ENCODE assay signal across 8 cellular contexts in genomic region chr17:47649153-47649971, GRCh38. TPM values are rescaled to one million over a fixed set of nuclear protein-coding genes. Genes with fewer than 3 reads are reported as not detected.
DNase-seq lines count a peak whose midpoint lies in the region; ATAC-seq and TF ChIP-seq lines count a peak whose summit lies in the region.

Gene KPNB1 (plus strand): TSS chr17:47649919. CDS start chr17:47650245, 326 bp downstream.

- peaks cover 4 to 35% (median 31%) of the 10 kb centered on the region in 4 donors for H3K4me1 ChIP-seq in liver (ENCODE audit: control insufficient read depth in 4 of 4, insufficient read depth in 4 of 4, low read length in 3 of 4)

- intact Hi-C loops in CD14-positive monocyte (cut with micrococcal nuclease) = no loop called here
- intact Hi-C loops in activated CD4-positive, alpha-beta memory T cell treated with anti-CD3 and anti-CD28 coated beads for 36 hours (cut with micrococcal nuclease) = loop anchor here (1.0 to 5.0 kb wide), 9 partner anchors 11 to 321 kb away; partner anchors contain the start of gene TBKBP1

- no peak for TF ChIP-seq RAD21 in liver (IDR thresholded peaks at IDR 0.05)

- peak within 1 kb of the TSS; percentile 40 to 85 for H3K9ac ChIP-seq in liver (ENCODE audit: low read depth in 1 of 2, low read length in 2 of 2)

- no peaks in the 10 kb centered on the region for H3K9me3 ChIP-seq in liver (ENCODE audit: control insufficient read depth in 4 of 4, low read length in 3 of 4)

- TF ChIP-seq CTCF in CD14-positive monocyte (IDR thresholded peaks at IDR 0.05) = no peak
- TF ChIP-seq CTCF in liver (IDR thresholded peaks at IDR 0.05; ENCODE audit: low read depth, low read length, missing input control) = no peak

- peak; percentile 100 for DNase-seq in CD14-positive monocyte (ENCODE audit: low spot score)
- peak; percentile 99 for DNase-seq in NCI-H82 treated with DMSO at 0.1 percent for 48 hours (lab: John Stamatoyannopoulos, UW; ENCODE audit: unreplicated experiment)
- peak; percentile 100 for DNase-seq in activated CD4-positive, alpha-beta memory T cell treated with anti-CD3 and anti-CD28 coated beads for 36 hours
- DNase-seq in dermis microvascular lymphatic vessel endothelial cell (ENCODE audit: low read depth in 2 of 2) = peak; percentile 100
- DNase-seq in stimulated activated CD4-positive, alpha-beta T cell treated with anti-CD3 and anti-CD28 coated beads, Interleukin-4, amount 100 ng/mL, for 24 hours = peak; percentile 98

- H3K4me3 ChIP-seq in liver (ENCODE audit: low read depth in 1 of 3, low read length in 3 of 3) = peak within 1 kb of the TSS; percentile 75 to 86 (median 82)

- no peaks in the 10 kb centered on the region for H3K27me3 ChIP-seq in liver (ENCODE audit: control insufficient read depth in 4 of 4, insufficient read depth in 4 of 4, low read length in 3 of 4)

- WGBS in liver = under 1% methylated on average over 74 of the region's 74 CpGs

- no peaks in the 10 kb centered on the region for H3K9me3 Mint-ChIP-seq in CD14-positive monocyte
- H3K9me3 Mint-ChIP-seq in activated CD4-positive, alpha-beta memory T cell treated with anti-CD3 and anti-CD28 coated beads for 36 hours = no peaks in the 10 kb centered on the region

- CTCF ChIA-PET in activated CD4-positive, alpha-beta memory T cell treated with anti-CD3 and anti-CD28 coated beads for 36 hours (lab: Charles Lee) = interaction anchor here (0.6 to 2.3 kb wide), 9 partner anchors 10 to 141 kb away, joined by 3 to 17 read pairs (median 5); partner anchors contain the start of gene TBX21

- peak within 1 kb of the TSS; percentile 93 to 99 (median 96) for H3K27ac Mint-ChIP-seq in CD14-positive monocyte
- peak within 1 kb of the TSS; percentile 98 for H3K27ac Mint-ChIP-seq in activated CD4-positive, alpha-beta memory T cell treated with anti-CD3 and anti-CD28 coated beads for 36 hours

- H3K4me1 Mint-ChIP-seq in CD14-positive monocyte = peaks cover 65% of the 10 kb centered on the region
- H3K4me1 Mint-ChIP-seq in activated CD4-positive, alpha-beta memory T cell treated with anti-CD3 and anti-CD28 coated beads for 36 hours (ENCODE audit: low read depth) = peaks cover 44% of the 10 kb centered on the region

- H3K36me3 Mint-ChIP-seq in CD14-positive monocyte = peaks cover 22 to 29% of the 10 kb centered on the region in 2 donors
- peaks cover 36% of the 10 kb centered on the region for H3K36me3 Mint-ChIP-seq in activated CD4-positive, alpha-beta memory T cell treated with anti-CD3 and anti-CD28 coated beads for 36 hours

- H3K36me3 ChIP-seq in liver (ENCODE audit: control insufficient read depth in 4 of 4, insufficient read depth in 3 of 4, low read depth in 1 of 4, low read length in 3 of 4) = peaks cover 2 to 15% (median 11%) of the 10 kb centered on the region in 4 donors

- POLR2A ChIA-PET in activated CD4-positive, alpha-beta memory T cell treated with anti-CD3 and anti-CD28 coated beads for 36 hours (lab: Charles Lee) = interaction anchor here (0.6 to 5.1 kb wide), 17 partner anchors 10 to 246 kb away, joined by 3 to 31 read pairs (median 4); partner anchors contain the start of gene TBX21

- H3K27ac ChIP-seq in liver (ENCODE audit: low read depth in 1 of 2, low read length in 2 of 2) = peak within 1 kb of the TSS; percentile 89

- peak within 1 kb of the TSS; percentile 90 to 93 for H3K4me3 Mint-ChIP-seq in CD14-positive monocyte
- H3K4me3 Mint-ChIP-seq in activated CD4-positive, alpha-beta memory T cell treated with anti-CD3 and anti-CD28 coated beads for 36 hours = peak within 1 kb of the TSS; percentile 92

- H3K27me3 Mint-ChIP-seq in CD14-positive monocyte (ENCODE audit: low read depth in 3 of 3) = peaks cover 0 to 2% (median 0%) of the 10 kb centered on the region in 3 donors
- H3K27me3 Mint-ChIP-seq in activated CD4-positive, alpha-beta memory T cell treated with anti-CD3 and anti-CD28 coated beads for 36 hours = no peaks in the 10 kb centered on the region

- ATAC-seq in GM19438 (IDR thresholded peaks at IDR 0.05; ENCODE audit: low read depth, unreplicated experiment) (peak; percentile 76), HG03575 (IDR thresholded peaks at IDR 0.05; ENCODE audit: extremely low read depth, insufficient number of reproducible peaks, low FRiP score, unreplicated experiment) (peak; percentile 78)

TF ChIP-seq in liver, 16 proteins besides CTCF, POLR2A, EP300 and RAD21:
- peak; percentile 100 for TF ChIP-seq SP1 (IDR thresholded peaks at IDR 0.05)
- peak in 1 of 2 donors; percentile 3 for TF ChIP-seq RXRA (IDR thresholded peaks at IDR 0.05)
- no peak for TF ChIP-seq HNF4G (IDR thresholded peaks at IDR 0.05)
- TF ChIP-seq FOXA2 (IDR thresholded peaks at IDR 0.05) = no peak
- TF ChIP-seq REST (IDR thresholded peaks at IDR 0.05) = no peak
- TF ChIP-seq EGR1 (IDR thresholded peaks at IDR 0.05; ENCODE audit: low read depth in 2 of 2) = peak; percentile 30 to 53
- peak; percentile 63 for TF ChIP-seq TAF1 (conservative IDR thresholded peaks at IDR 0.05)
- TF ChIP-seq GABPA (IDR thresholded peaks at IDR 0.05 in 1 of 2, conservative IDR thresholded peaks at IDR 0.05 in 1 of 2) = peak in 1 of 2 donors; percentile 43
- peak; percentile 66 for TF ChIP-seq MAX (IDR thresholded peaks at IDR 0.05)
- TF ChIP-seq HNF4A (conservative IDR thresholded peaks at IDR 0.05) = peak in 1 of 2 donors; percentile 34
- peak; percentile 74 for TF ChIP-seq NR2F2 (IDR thresholded peaks at IDR 0.05)
- TF ChIP-seq ZBTB33 (IDR thresholded peaks at IDR 0.05) = no peak
- TF ChIP-seq ATF3 (IDR thresholded peaks at IDR 0.05) = no peak
- peak; percentile 67 for TF ChIP-seq YY1 (IDR thresholded peaks at IDR 0.05)

RNA-seq across cellular contexts. Expression of gene KPNB1, which starts in this region (rescaled TPM):
- 10 to 100 TPM in 1 of 2 donors, 1 to 10 TPM in 1; 5.8 to 13.2 TPM for polyA plus RNA-seq in CD14-positive monocyte
- total RNA-seq in activated CD4-positive, alpha-beta memory T cell treated with anti-CD3 and anti-CD28 coated beads for 36 hours = 100 to 1,000 TPM; 475 to 488 TPM
- total RNA-seq in dermis microvascular lymphatic vessel endothelial cell = 285 and 367 TPM in 2 replicates
- total RNA-seq in liver = 100 to 1,000 TPM; 111 to 114 TPM
- polyA plus RNA-seq in liver = 10 to 100 TPM; 27.6 to 39.5 TPM

Comparison
In these comparisons a context has a peak if more than half of its experiments do, and no peak if none do; other contexts are left out.
1. Peak in every context shown above with its lines: DNase-seq, ATAC-seq, H3K4me3 ChIP-seq and H3K27ac ChIP-seq.